In the genomic region with DNA sequence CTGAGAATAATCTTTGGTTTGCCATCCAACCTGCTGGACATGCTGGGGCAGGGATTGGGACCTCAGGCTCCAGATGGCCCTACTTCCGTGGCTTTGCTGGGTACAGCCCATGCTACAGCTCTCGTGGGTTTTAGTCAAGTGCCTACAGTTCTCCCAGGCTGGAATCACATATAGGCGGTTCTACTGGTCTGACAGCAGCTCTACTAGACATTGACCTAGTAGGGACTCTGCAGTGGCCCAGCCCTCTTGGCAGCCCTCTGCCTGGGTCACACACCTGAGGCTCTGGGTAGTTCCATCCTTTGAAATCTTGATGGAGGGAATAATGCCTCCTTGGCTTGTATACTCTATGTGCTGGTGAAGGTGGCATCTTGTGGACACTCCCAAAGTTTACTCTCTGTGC, we compare ENCODE assay signal across 19 cellular contexts.
DNase-seq lines count a peak whose midpoint lies in the region; ATAC-seq and TF ChIP-seq lines count a peak whose summit lies in the region.
"Had no signal": no experiment of that assay in that cellular context is flagged by ENCODE, and none has a peak within 500 bp of the region (broad histone marks: within the 10 kb centered on the region; RNA-seq: fewer than 3 reads in every experiment).

No MANE protein-coding gene starts in this region.

- peaks cover 1% of the 10 kb centered on the region; the same call in 1 of the 2 replicates for H3K27me3 Mint-ChIP-seq in HFFc6 (ENCODE audit: insufficient read depth)
- H3K27me3 Mint-ChIP-seq: B cell; CD4-positive, CD25-positive, alpha-beta regulatory T cell had no signal

- no peak for TF ChIP-seq POLR2A in testis (IDR thresholded peaks at IDR 0.05)

- POLR2A ChIA-PET in PC-9 (lab: Charles Lee; ENCODE audit: unreplicated experiment): no interaction called here

- CTCF ChIA-PET in PC-9 (lab: Charles Lee): no interaction called here

- H3K27me3 ChIP-seq in PC-9 (ENCODE audit: insufficient read depth, low read depth) (no peaks in the 10 kb centered on the region), testis (no peaks in the 10 kb centered on the region), left ventricle myocardium inferior (ENCODE audit: low read depth) (no peaks in the 10 kb centered on the region)
- H3K27me3 ChIP-seq: BLaER1 had no signal

- peaks cover 31% of the 10 kb centered on the region for H3K36me3 Mint-ChIP-seq in HFFc6 (ENCODE audit: low read depth)

- peak overlapping the region; percentile 100 for H3K27ac ChIP-seq in PC-9
- no peak overlapping the region for H3K27ac ChIP-seq in testis
- H3K27ac ChIP-seq in left ventricle myocardium inferior (replicated peaks): no peak overlapping the region
- H3K27ac ChIP-seq: 22Rv1, BLaER1, C4-2B had no signal

- H3K4me1 Mint-ChIP-seq in HFFc6 (ENCODE audit: low read depth): peaks cover 40% of the 10 kb centered on the region
- H3K4me1 Mint-ChIP-seq: B cell; CD4-positive, CD25-positive, alpha-beta regulatory T cell had no signal

- H3F3A ChIP-seq in PC-9 (ENCODE audit: insufficient read depth, low read depth): peaks cover 53% of the 10 kb centered on the region

- H3K27ac Mint-ChIP-seq in HFFc6: no peak overlapping the region
- H3K27ac Mint-ChIP-seq: B cell; CD8-positive, alpha-beta T cell had no signal

- H3K9me3 Mint-ChIP-seq in HFFc6: peaks cover 17% of the 10 kb centered on the region

- peak; percentile 89 for ATAC-seq in esophagus mucosa
- peak; percentile 49 for ATAC-seq in left lobe of liver
- ATAC-seq: CD8-positive, alpha-beta T cell had no signal

- TF ChIP-seq CTCF in PC-9 (conservative IDR thresholded peaks at IDR 0.05): no peak
- no peak for TF ChIP-seq CTCF in testis (IDR thresholded peaks at IDR 0.05)
- no peak for TF ChIP-seq CTCF in left ventricle myocardium inferior (IDR thresholded peaks at IDR 0.05; ENCODE audit: borderline replicate concordance)
- TF ChIP-seq CTCF in HFFc6 (IDR thresholded peaks at IDR 0.05): no peak

- H3K9me2 ChIP-seq in PC-9 (ENCODE audit: insufficient read depth): no peaks in the 10 kb centered on the region

- H2AFZ ChIP-seq in PC-9: no peak overlapping the region

- H3K4me3 Mint-ChIP-seq in HFFc6: no peak overlapping the region
- H3K4me3 Mint-ChIP-seq: B cell; CD4-positive, CD25-positive, alpha-beta regulatory T cell; CD8-positive, alpha-beta T cell had no signal

- no TSS peak for BruUV-seq in PC-9 (replicated peaks; lab: Mats Ljungman, UMichigan)

- no peaks in the 10 kb centered on the region for H3K79me2 ChIP-seq in PC-9 (ENCODE audit: low read depth)

- peaks cover 23% of the 10 kb centered on the region; the same call in 1 of the 2 replicates for H3K9me3 ChIP-seq in PC-9 (ENCODE audit: insufficient read depth, low read depth)
- H3K9me3 ChIP-seq in testis: no peaks in the 10 kb centered on the region
- peaks cover 10% of the 10 kb centered on the region for H3K9me3 ChIP-seq in left ventricle myocardium inferior (replicated peaks)
- H3K9me3 ChIP-seq: BLaER1 had no signal

- WGBS in testis, 2 donors: 98 to 100% methylated on average over 3 of the region's 3 CpGs

- DNase-seq in DMS 273 (lab: John Stamatoyannopoulos, UW; ENCODE audit: unreplicated experiment) (peak; percentile 10), DMS 273 treated with DMSO at 0.1 percent for 48 hours (lab: John Stamatoyannopoulos, UW) (no peak), PC-9 (no peak), left lobe of liver (ENCODE audit: low spot score) (no peak), testis (no peak), left ventricle myocardium inferior (no peak), HFFc6 (no peak)
- DNase-seq: Caco-2; CD4-positive, CD25-positive, alpha-beta regulatory T cell; CD8-positive, alpha-beta T cell; DMS153; DND-41; H7; HCEC 1CT had no signal

- H4K20me1 ChIP-seq in PC-9 (ENCODE audit: insufficient read depth): no peaks in the 10 kb centered on the region
- H4K20me1 ChIP-seq: BLaER1 had no signal

- H3K36me3 ChIP-seq in PC-9 (ENCODE audit: low read depth) (peaks cover 13% of the 10 kb centered on the region), testis (ENCODE audit: low read depth, missing control alignments) (no peaks in the 10 kb centered on the region), left ventricle myocardium inferior (peaks cover 7% of the 10 kb centered on the region)
- H3K36me3 ChIP-seq: BLaER1 had no signal

- peaks cover 52% of the 10 kb centered on the region for H3K4me1 ChIP-seq in PC-9 (replicated peaks; ENCODE audit: insufficient read depth)
- H3K4me1 ChIP-seq in testis: no peaks in the 10 kb centered on the region
- peaks cover 21% of the 10 kb centered on the region for H3K4me1 ChIP-seq in left ventricle myocardium inferior
- H3K4me1 ChIP-seq: BLaER1 had no signal

- H3K4me3 ChIP-seq in PC-9: no peak overlapping the region
- no peak overlapping the region for H3K4me3 ChIP-seq in testis
- no peak overlapping the region for H3K4me3 ChIP-seq in left ventricle myocardium inferior
- H3K4me3 ChIP-seq: BLaER1 had no signal

- intact Hi-C loops in PC-9 (cut with micrococcal nuclease; ENCODE audit: unreplicated experiment) (loop anchor here (10.0 kb wide), 1 partner anchor 339 kb away; no protein-coding TSS in a partner anchor), testis (cut with DNase I; ENCODE audit: low total_unique reads) (no loop called here), left ventricle myocardium inferior (cut with micrococcal nuclease) (no loop called here)

- no peak overlapping the region for H3K4me2 ChIP-seq in PC-9
- H3K4me2 ChIP-seq: BLaER1 had no signal
